In the genomic region with DNA sequence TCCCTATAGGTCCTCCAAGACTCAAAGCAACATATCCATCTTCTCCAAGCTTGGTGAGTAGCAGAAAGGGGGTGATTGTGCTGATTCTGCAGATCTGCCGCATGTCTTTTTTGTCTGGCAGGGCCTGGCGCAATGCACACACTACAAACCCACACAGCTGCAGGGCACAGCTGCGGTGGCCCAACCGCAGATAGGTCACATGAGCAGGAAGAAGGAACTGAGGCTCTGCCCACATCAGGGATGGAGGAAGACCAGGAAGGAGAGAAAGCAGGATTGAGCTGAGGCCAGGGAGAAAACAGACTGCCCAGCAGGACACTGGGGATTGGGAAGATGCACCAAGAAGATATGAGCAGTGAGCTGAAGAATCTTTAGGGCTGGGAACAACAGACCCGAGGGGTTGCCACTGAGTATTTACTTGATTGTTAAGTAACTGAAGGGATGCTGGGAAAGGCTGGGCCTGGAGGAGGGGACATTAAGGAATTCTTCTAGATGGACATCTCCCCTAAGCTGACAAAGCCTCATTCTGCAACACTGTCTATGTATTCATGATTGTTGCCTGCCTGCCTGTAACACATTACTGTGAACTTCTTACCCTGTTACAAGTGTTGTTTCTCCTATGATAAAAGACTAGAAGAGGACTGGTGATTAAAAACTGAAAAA, we compare ENCODE assay signal across 9 cellular contexts.
DNase-seq lines count a peak whose midpoint lies in the region; ATAC-seq, FAIRE-seq and TF ChIP-seq lines count a peak whose summit lies in the region.
"Had no signal": no experiment of that assay in that cellular context is flagged by ENCODE, and none has a peak within 500 bp of the region (broad histone marks: within the 10 kb centered on the region; RNA-seq: fewer than 3 reads in every experiment).

No MANE protein-coding gene starts in this region.

- H3K4me3 ChIP-seq in gastroesophageal sphincter (no peak overlapping the region), sigmoid colon (no peak overlapping the region)

- POLR2A ChIA-PET in HEK293T (lab: Yijun Ruan, JAX): no interaction called here

- H3K27me3 ChIP-seq in gastroesophageal sphincter (no peaks in the 10 kb centered on the region), sigmoid colon (no peaks in the 10 kb centered on the region)

- TF ChIP-seq POLR2A in gastroesophageal sphincter (IDR thresholded peaks at IDR 0.05) (no peak), sigmoid colon (IDR thresholded peaks at IDR 0.05) (no peak)

- TF ChIP-seq EP300 in gastroesophageal sphincter (IDR thresholded peaks at IDR 0.05) (no peak), sigmoid colon (IDR thresholded peaks at IDR 0.05) (no peak)

- H3K4me1 ChIP-seq in gastroesophageal sphincter (peaks cover 0 to 61% (median 8%) of the 10 kb centered on the region in 3 donors), sigmoid colon (peaks cover 0 to 58% (median 42%) of the 10 kb centered on the region in 4 donors)

- DNase-seq in RCC 7860 (ENCODE audit: low spot score) (peak; percentile 89), sigmoid colon (peak; percentile 82), HEK293T (ENCODE audit: extremely low spot score) (no peak), NCI-H187 (lab: John Stamatoyannopoulos, UW) (no peak), NCI-H146 treated with DMSO at 0.1 percent for 48 hours (lab: John Stamatoyannopoulos, UW; ENCODE audit: unreplicated experiment) (no peak)

- H3K27ac ChIP-seq in gastroesophageal sphincter (peak overlapping the region in 3 of 4 donors; percentile 33 to 72 (median 59)), sigmoid colon (peak overlapping the region; percentile 38 to 65 (median 52))

- WGBS in gastroesophageal sphincter (ENCODE audit: low coverage in 1 of 2), 2 donors: 69 to 88% methylated on average over 1 to 3 of the region's 5 CpGs
- WGBS in sigmoid colon, 2 donors: 27 to 57% methylated on average over 5 of the region's 5 CpGs

- intact Hi-C loops in sigmoid colon (cut with DNase I): no loop called here

- CTCF ChIA-PET in HEK293T (lab: Yijun Ruan, JAX): no interaction called here

- peak; percentile 88 for FAIRE-seq in RCC 7860 (lab: Jason Lieb, UNC)
- FAIRE-seq: islet of Langerhans had no signal

- H3K36me3 ChIP-seq in gastroesophageal sphincter (no peaks in the 10 kb centered on the region), sigmoid colon (no peaks in the 10 kb centered on the region)

- H3K9me3 ChIP-seq in gastroesophageal sphincter (no peaks in the 10 kb centered on the region), sigmoid colon (no peaks in the 10 kb centered on the region)

- ATAC-seq in GM21825 (IDR thresholded peaks at IDR 0.05; ENCODE audit: unreplicated experiment) (peak; percentile 51), gastroesophageal sphincter (peak; percentile 60), GM21723 (IDR thresholded peaks at IDR 0.05; ENCODE audit: unreplicated experiment) (no peak)

- TF ChIP-seq CTCF in gastroesophageal sphincter (IDR thresholded peaks at IDR 0.05) (no peak), sigmoid colon (IDR thresholded peaks at IDR 0.05) (no peak)

TF ChIP-seq in HEK293T, 16 proteins besides CTCF, POLR2A, EP300 and RAD21:
- TF ChIP-seq CTBP1 (IDR thresholded peaks at IDR 0.05; ENCODE audit: borderline replicate concordance): no peak
- TF ChIP-seq L3MBTL2 (conservative IDR thresholded peaks at IDR 0.05): no peak
- no peak for TF ChIP-seq ELF4 (IDR thresholded peaks at IDR 0.05)
- TF ChIP-seq HDGF (IDR thresholded peaks at IDR 0.05; ENCODE audit: borderline replicate concordance): no peak

Comparison
In these comparisons a context has a peak if more than half of its experiments do, and no peak if none do; other contexts are left out.
1. DNase-seq: peak in RCC 7860 (single experiment) and sigmoid colon (single experiment); none in HEK293T (single experiment), NCI-H187 (0 of 2) and NCI-H146 treated with DMSO at 0.1 percent for 48 hours (single experiment).